In genomic region chr3:127709320-127710060, GRCh38 we compare ENCODE assay signal across 2 cellular contexts.
TF ChIP-seq lines count a peak whose summit lies in the region.

No MANE protein-coding gene starts in this region.

TF ChIP-seq in K562, 482 proteins besides CTCF, POLR2A, EP300 and RAD21:
- peak; percentile 34; the same call in 1 of the 2 replicates for TF ChIP-seq BCOR (IDR thresholded peaks at IDR 0.05)
- TF ChIP-seq RBM25 (IDR thresholded peaks at IDR 0.05; ENCODE audit: low read depth, low read length, severe bottlenecking): peak; percentile 65
- no peak for TF ChIP-seq XRCC4 (IDR thresholded peaks at IDR 0.05; ENCODE audit: extremely low read depth, insufficient read depth, insufficient read length)

TF ChIP-seq in HepG2, 621 proteins besides CTCF, POLR2A, EP300 and RAD21:
- no peak for TF ChIP-seq MAFF (IDR thresholded peaks at IDR 0.05; ENCODE audit: low read depth, low read length)
- TF ChIP-seq THYN1 (CRISPR knock-in tag; IDR thresholded peaks at IDR 0.05; ENCODE audit: borderline replicate concordance, low read depth): no peak
- TF ChIP-seq NFYC (CRISPR knock-in tag; IDR thresholded peaks at IDR 0.05): no peak
- no peak for TF ChIP-seq NFKBIZ (CRISPR knock-in tag; IDR thresholded peaks at IDR 0.05)
- TF ChIP-seq USF2 (IDR thresholded peaks at IDR 0.05; ENCODE audit: low read depth, low read length): no peak
- TF ChIP-seq USF2 (CRISPR knock-in tag; IDR thresholded peaks at IDR 0.05; ENCODE audit: borderline replicate concordance): no peak
- TF ChIP-seq ZNF225 (CRISPR knock-in tag; IDR thresholded peaks at IDR 0.05): no peak
- TF ChIP-seq GATAD1 (CRISPR knock-in tag; IDR thresholded peaks at IDR 0.05): no peak
- TF ChIP-seq ZNF629 (CRISPR knock-in tag; conservative IDR thresholded peaks at IDR 0.05): peak; percentile 38; the same call in 1 of the 2 replicates
